ENCODE assay signal across 11 cellular contexts in genomic region chr1:24142546-24143431, GRCh38. TPM values are rescaled to one million over a fixed set of nuclear protein-coding genes. Genes with fewer than 3 reads are reported as not detected.
DNase-seq lines count a peak whose midpoint lies in the region; ATAC-seq and TF ChIP-seq lines count a peak whose summit lies in the region.
"Had no signal": no experiment of that assay in that cellular context is flagged by ENCODE, and none has a peak within 500 bp of the region (broad histone marks: within the 10 kb centered on the region; RNA-seq: fewer than 3 reads in every experiment).

IL22RA1 (minus strand) TSS chr1:24143140; CDS start chr1:24143082, 58 bp downstream.

- H3K4me1 Mint-ChIP-seq in MCF 10A (ENCODE audit: insufficient read depth, unreplicated experiment), result peaks cover 7% of the 10 kb centered on the region
- H3K4me1 Mint-ChIP-seq in CD4-positive, alpha-beta memory T cell, result no peaks in the 10 kb centered on the region

- TF ChIP-seq RAD21 in liver (IDR thresholded peaks at IDR 0.05), result no peak

- POLR2A ChIA-PET in MCF 10A (lab: Yijun Ruan, JAX) (interaction anchor here (0.6 to 3.7 kb wide), 14 partner anchors 7 to 1105 kb away, joined by 3 to 26 read pairs (median 3); partner anchors contain the start of gene NIPAL3), OCI-LY7 (lab: Charles Lee) (interaction anchor here (0.9 kb wide), 1 partner anchor 167 kb away, joined by 3 read pairs; no protein-coding TSS in a partner anchor)
- POLR2A ChIA-PET in CD4-positive, alpha-beta memory T cell (lab: Charles Lee; ENCODE audit: partially characterized antibody), result no interaction called here

- H3K36me3 ChIP-seq in liver (ENCODE audit: control insufficient read depth in 4 of 4, insufficient read depth in 3 of 4, low read depth in 1 of 4, low read length in 3 of 4) (no peaks in the 10 kb centered on the region), uterus (no peaks in the 10 kb centered on the region), OCI-LY7 (ENCODE audit: insufficient read depth, low read length) (no peaks in the 10 kb centered on the region)
- no peaks in the 10 kb centered on the region for H3K36me3 ChIP-seq in CD4-positive, alpha-beta memory T cell (ENCODE audit: insufficient read depth, low read length)

- H3K4me2 ChIP-seq in OCI-LY7 (ENCODE audit: low read length), result no peak within 1 kb of the TSS; the same call in 1 of the 2 replicates

- 15% methylated on average over 22 of the region's 22 CpGs for WGBS in liver

- CTCF ChIA-PET in MCF 10A (lab: Yijun Ruan, JAX), result interaction anchor here (0.6 to 1.5 kb wide), 5 partner anchors 38 to 251 kb away, joined by 3 to 4 read pairs (median 3); no protein-coding TSS in a partner anchor
- CTCF ChIA-PET in OCI-LY7 (lab: Charles Lee; ENCODE audit: unreplicated experiment), result no interaction called here
- CTCF ChIA-PET in CD4-positive, alpha-beta memory T cell (lab: Charles Lee; ENCODE audit: partially characterized antibody), result interaction anchor here (1.7 kb wide), 1 partner anchor 8 kb away, joined by 5 read pairs; no protein-coding TSS in a partner anchor

- no peaks in the 10 kb centered on the region for H3K27me3 ChIP-seq in liver (ENCODE audit: control insufficient read depth in 4 of 4, insufficient read depth in 4 of 4, low read length in 3 of 4)
- no peaks in the 10 kb centered on the region for H3K27me3 ChIP-seq in uterus
- no peaks in the 10 kb centered on the region for H3K27me3 ChIP-seq in CD4-positive, alpha-beta memory T cell (ENCODE audit: insufficient read depth, low read length)

- H3K4me3 Mint-ChIP-seq in MCF 10A (ENCODE audit: unreplicated experiment), result peak within 1 kb of the TSS; percentile 74
- H3K4me3 Mint-ChIP-seq in CD4-positive, alpha-beta memory T cell, result no peak within 1 kb of the TSS
- H3K4me3 Mint-ChIP-seq: activated CD4-positive, alpha-beta T cell treated with anti-CD3 and anti-CD28 coated beads, Interleukin-2, amount 10 ng/mL, durations not matched to agents 24 days and 14 days; dendritic cell treated with granulocyte-macrophage colony-stimulating factor and Interleukin-4, amounts not matched to agents 40 ng/mL and 50 ng/mL, for 4 days had no signal

- H3K79me2 ChIP-seq in OCI-LY7 (ENCODE audit: insufficient read depth, low read depth, low read length), result no peaks in the 10 kb centered on the region

- peak within 1 kb of the TSS in 1 of 2 donors; percentile 30 for H3K9ac ChIP-seq in liver (ENCODE audit: low read depth in 1 of 2, low read length in 2 of 2)

- no peak for TF ChIP-seq POLR2A in uterus (IDR thresholded peaks at IDR 0.05)

- no peaks in the 10 kb centered on the region for H3K9me3 Mint-ChIP-seq in MCF 10A (ENCODE audit: unreplicated experiment)
- no peaks in the 10 kb centered on the region for H3K9me3 Mint-ChIP-seq in CD4-positive, alpha-beta memory T cell
- H3K9me3 Mint-ChIP-seq: activated CD4-positive, alpha-beta T cell treated with anti-CD3 and anti-CD28 coated beads, Interleukin-2, amount 10 ng/mL, durations not matched to agents 24 days and 14 days; dendritic cell treated with granulocyte-macrophage colony-stimulating factor and Interleukin-4, amounts not matched to agents 40 ng/mL and 50 ng/mL, for 4 days had no signal

- peaks cover 4 to 27% (median 24%) of the 10 kb centered on the region in 4 donors for H3K4me1 ChIP-seq in liver (ENCODE audit: control insufficient read depth in 4 of 4, insufficient read depth in 4 of 4, low read length in 3 of 4)
- H3K4me1 ChIP-seq in uterus, result no peaks in the 10 kb centered on the region
- no peaks in the 10 kb centered on the region for H3K4me1 ChIP-seq in OCI-LY7 (ENCODE audit: insufficient read depth, low read length, poor library complexity, severe bottlenecking)
- no peaks in the 10 kb centered on the region for H3K4me1 ChIP-seq in CD4-positive, alpha-beta memory T cell (ENCODE audit: insufficient read depth, low read length)

- H4K20me1 ChIP-seq in OCI-LY7 (ENCODE audit: insufficient read depth, low read length), result no peaks in the 10 kb centered on the region

- no peak within 1 kb of the TSS for H2AFZ ChIP-seq in OCI-LY7 (ENCODE audit: low read length)

- no peak for ATAC-seq in HG02763 (IDR thresholded peaks at IDR 0.05; ENCODE audit: unreplicated experiment)

- H3K27ac Mint-ChIP-seq in MCF 10A (ENCODE audit: low read depth, unreplicated experiment), result peak within 1 kb of the TSS; percentile 76
- no peak within 1 kb of the TSS for H3K27ac Mint-ChIP-seq in CD4-positive, alpha-beta memory T cell
- H3K27ac Mint-ChIP-seq: activated CD4-positive, alpha-beta T cell treated with anti-CD3 and anti-CD28 coated beads, Interleukin-2, amount 10 ng/mL, durations not matched to agents 24 days and 14 days; dendritic cell treated with granulocyte-macrophage colony-stimulating factor and Interleukin-4, amounts not matched to agents 40 ng/mL and 50 ng/mL, for 4 days had no signal

- H3K36me3 Mint-ChIP-seq in MCF 10A (ENCODE audit: insufficient read depth, unreplicated experiment), result no peaks in the 10 kb centered on the region
- H3K36me3 Mint-ChIP-seq in CD4-positive, alpha-beta memory T cell, result no peaks in the 10 kb centered on the region

- peak within 1 kb of the TSS; percentile 56 to 82 (median 76) for H3K4me3 ChIP-seq in liver (ENCODE audit: low read depth in 1 of 3, low read length in 3 of 3)
- H3K4me3 ChIP-seq in uterus, result peak within 1 kb of the TSS; percentile 22 to 29
- no peak within 1 kb of the TSS for H3K4me3 ChIP-seq in OCI-LY7 (ENCODE audit: low read depth, low read length, poor library complexity, severe bottlenecking)
- no peak within 1 kb of the TSS for H3K4me3 ChIP-seq in CD4-positive, alpha-beta memory T cell (ENCODE audit: low read length in 2 of 2)

- no peaks in the 10 kb centered on the region for H3K27me3 Mint-ChIP-seq in MCF 10A (ENCODE audit: insufficient read depth, unreplicated experiment)
- peaks cover 4 to 12% of the 10 kb centered on the region in 2 donors for H3K27me3 Mint-ChIP-seq in CD4-positive, alpha-beta memory T cell

- H3K9me3 ChIP-seq in liver (ENCODE audit: control insufficient read depth in 4 of 4, low read length in 3 of 4), result no peaks in the 10 kb centered on the region
- H3K9me3 ChIP-seq in uterus, result no peaks in the 10 kb centered on the region
- H3K9me3 ChIP-seq in OCI-LY7 (ENCODE audit: low read length), result no peaks in the 10 kb centered on the region
- no peaks in the 10 kb centered on the region for H3K9me3 ChIP-seq in CD4-positive, alpha-beta memory T cell (ENCODE audit: control insufficient read depth in 1 of 2, low read length in 2 of 2)

- intact Hi-C loops in MCF 10A (cut with micrococcal nuclease), result no loop called here
- intact Hi-C loops in uterus (cut with DNase I; ENCODE audit: low total_unique reads), result no loop called here
- intact Hi-C loops in OCI-LY7 (cut with micrococcal nuclease; ENCODE audit: unreplicated experiment), result no loop called here
- intact Hi-C loops in CD4-positive, alpha-beta memory T cell (cut with micrococcal nuclease), result no loop called here

- BruUV-seq in MCF 10A (replicated peaks; lab: Mats Ljungman, UMichigan), result no TSS peak
- no TSS peak for BruUV-seq in OCI-LY7 (replicated peaks; lab: Mats Ljungman, UMichigan)

- peak within 1 kb of the TSS; percentile 39 to 62 for H3K27ac ChIP-seq in liver (ENCODE audit: low read depth in 1 of 2, low read length in 2 of 2)
- H3K27ac ChIP-seq in uterus, result peak within 1 kb of the TSS in 1 of 2 donors; percentile 10
- H3K27ac ChIP-seq in OCI-LY7 (ENCODE audit: low read depth, low read length, poor library complexity, severe bottlenecking), result no peak within 1 kb of the TSS
- H3K27ac ChIP-seq in CD4-positive, alpha-beta memory T cell (ENCODE audit: low read depth, low read length), result no peak within 1 kb of the TSS

- peak; percentile 26 for DNase-seq in NCI-H1436 (lab: John Stamatoyannopoulos, UW)
- no peak for DNase-seq in NCI-H1436 treated with DMSO at 0.1 percent for 48 hours (lab: John Stamatoyannopoulos, UW)
- DNase-seq in MCF 10A (ENCODE audit: unreplicated experiment), result peak; percentile 56
- no peak for DNase-seq in uterus
- DNase-seq in OCI-LY7 (ENCODE audit: low spot score), result no peak
- no peak for DNase-seq in CD4-positive, alpha-beta memory T cell
- DNase-seq: activated CD4-positive, alpha-beta T cell treated with anti-CD3 and anti-CD28 coated beads, Interleukin-2, amount 10 ng/mL, durations not matched to agents 24 days and 14 days; KBM-7 had no signal

- TF ChIP-seq CTCF in MCF 10A (IDR thresholded peaks at IDR 0.05; ENCODE audit: unreplicated experiment) (no peak), liver (IDR thresholded peaks at IDR 0.05; ENCODE audit: low read depth, low read length, missing input control) (no peak), uterus (IDR thresholded peaks at IDR 0.05) (no peak), OCI-LY7 (conservative IDR thresholded peaks at IDR 0.05; ENCODE audit: low read length) (no peak)

- no peaks in the 10 kb centered on the region for H3K9me2 ChIP-seq in OCI-LY7 (ENCODE audit: insufficient read depth, low read length)

TF ChIP-seq in liver, 16 proteins besides CTCF, POLR2A, EP300 and RAD21 (continues in another document):
- TF ChIP-seq JUND (IDR thresholded peaks at IDR 0.05) (no peak), NR2F2 (IDR thresholded peaks at IDR 0.05) (no peak), ZBTB33 (IDR thresholded peaks at IDR 0.05) (no peak), RXRA (IDR thresholded peaks at IDR 0.05) (peak; percentile 25 to 39), TAF1 (conservative IDR thresholded peaks at IDR 0.05) (no peak), HNF4G (IDR thresholded peaks at IDR 0.05) (peak; percentile 11), HNF4A (conservative IDR thresholded peaks at IDR 0.05) (peak in 1 of 2 donors; percentile 62)

RNA-seq across cellular contexts. Expression of gene IL22RA1, which starts in this region (rescaled TPM):
- total RNA-seq in MCF 10A (2022) (not detected in 2 replicates), liver (1 to 10 TPM; 2.1 to 4.5 TPM), uterus (under 1 TPM in 2 of 4 donors, not detected in 2; 0.21 to 0.37 TPM), OCI-LY7 (2022) (not detected in 2 replicates)
- 1 to 10 TPM; 3.4 to 3.5 TPM for polyA plus RNA-seq in liver
- total RNA-seq in OCI-LY7 (2014; rRNA removed; shearing (Covaris generic)), result not detected in 2 replicates
- not detected for total RNA-seq in CD4-positive, alpha-beta memory T cell
- not detected for polyA plus RNA-seq in CD4-positive, alpha-beta memory T cell
- total RNA-seq: activated CD4-positive, alpha-beta T cell treated with anti-CD3 and anti-CD28 coated beads, Interleukin-2, amount 10 ng/mL, durations not matched to agents 24 days and 14 days had no signal

Comparison
In these comparisons a context has a peak if more than half of its experiments do, and no peak if none do; other contexts are left out.
1. RNA of gene IL22RA1 (polyA plus RNA-seq): 3.4 to 3.5 TPM in liver; not detected in CD4-positive, alpha-beta memory T cell; every median in the first group is over 4 times any median in the second.
2. Peak in DNase-seq in MCF 10A; RNA of the gene not detected or under 1 TPM.
3. H3K27ac ChIP-seq: peak in liver (2 of 2); none in OCI-LY7 (single experiment) and CD4-positive, alpha-beta memory T cell (single experiment).
4. H3K4me3 ChIP-seq: peak in liver (3 of 3) and uterus (2 of 2); none in OCI-LY7 (single experiment) and CD4-positive, alpha-beta memory T cell (0 of 2).